In the genomic region with DNA sequence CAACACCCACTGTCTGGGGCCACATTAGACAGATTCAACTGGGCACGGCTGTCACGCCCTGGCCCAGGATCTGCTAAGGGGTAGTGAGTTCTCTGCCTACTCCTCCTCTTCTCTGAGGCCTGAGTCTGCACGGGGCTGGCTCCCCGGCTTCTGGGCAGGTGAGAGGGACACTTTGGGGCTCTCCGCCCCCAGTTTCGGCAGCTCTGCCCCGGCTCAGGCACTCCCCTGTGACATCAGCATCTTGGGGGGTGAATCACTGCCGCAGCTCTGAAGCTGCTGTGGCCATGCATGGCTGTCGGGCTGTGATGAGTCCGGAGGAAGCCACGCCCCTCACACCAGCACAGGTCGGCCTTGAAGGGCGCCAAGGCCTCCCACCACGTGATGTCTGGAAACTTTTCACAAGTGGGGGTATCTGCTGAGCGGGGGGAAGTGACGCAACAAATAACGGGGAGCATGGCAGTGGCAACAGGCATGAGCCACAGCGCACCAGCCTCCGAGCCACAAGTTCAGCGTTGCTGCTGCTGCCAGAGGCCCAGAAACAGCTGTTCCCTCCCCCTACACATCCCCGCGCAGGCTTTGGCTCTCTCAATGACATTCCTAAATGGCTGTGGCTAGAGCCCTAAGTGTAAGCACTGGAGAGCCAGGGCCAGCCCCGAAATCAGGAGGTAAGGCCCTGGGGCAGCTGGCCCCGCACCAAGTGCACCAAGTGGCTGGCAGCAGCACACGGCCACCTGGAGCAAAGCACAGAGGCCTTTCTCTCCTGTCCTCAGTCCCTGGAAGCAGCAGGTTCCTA, we compare ENCODE assay signal across 8 cellular contexts. TPM values are rescaled to one million over a fixed set of nuclear protein-coding genes. Genes with fewer than 3 reads are reported as not detected.
DNase-seq lines count a peak whose midpoint lies in the region; ATAC-seq, FAIRE-seq and TF ChIP-seq lines count a peak whose summit lies in the region.

No MANE protein-coding gene starts in this region.

- H3K4me3 Mint-ChIP-seq in mesothelial cell of epicardium: peak overlapping the region; percentile 17

- DNase-seq in HTR-8/SVneo (ENCODE audit: insufficient read length, low spot score): peak; percentile 69
- DNase-seq in activated CD8-positive, alpha-beta memory T cell treated with anti-CD3 and anti-CD28 coated beads for 48 hours (ENCODE audit: low read depth in 2 of 3, low spot score in 2 of 3): peak; percentile 61 to 88 (median 81)
- DNase-seq in effector CD4-positive, alpha-beta T cell: peak; percentile 92
- no peak for DNase-seq in mesothelial cell of epicardium (ENCODE audit: low spot score in 2 of 2, unreplicated experiment in 2 of 2)
- peak; percentile 94 for DNase-seq in stimulated activated CD8-positive, alpha-beta memory T cell treated with anti-CD3 and anti-CD28 coated beads, Interleukin-15, amount 100 ng/mL, for 48 hours (ENCODE audit: low read depth in 2 of 2)
- no peak for DNase-seq in HuH-7.5 (ENCODE audit: low spot score)

- peak overlapping the region; percentile 99 for H3K27ac ChIP-seq in ACC112 (ENCODE audit: low read depth, low read length)

- H2AFZ ChIP-seq in ACC112 (ENCODE audit: low read length, unreplicated experiment): no peak overlapping the region

- peaks cover 65% of the 10 kb centered on the region for H3K4me1 ChIP-seq in ACC112 (ENCODE audit: control insufficient read depth, insufficient read depth, low read length, unreplicated experiment)

- H3K27me3 Mint-ChIP-seq in mesothelial cell of epicardium (ENCODE audit: low read depth): no peaks in the 10 kb centered on the region

- H3K36me3 ChIP-seq in ACC112 (ENCODE audit: insufficient read depth, low read length): peaks cover 6% of the 10 kb centered on the region; the same call in 1 of the 2 replicates

- no peaks in the 10 kb centered on the region for H3K27me3 ChIP-seq in ACC112 (ENCODE audit: insufficient read depth, low read length)

- peaks cover 44% of the 10 kb centered on the region for H3K4me1 Mint-ChIP-seq in mesothelial cell of epicardium

- peaks cover 52% of the 10 kb centered on the region for H3K79me2 ChIP-seq in ACC112 (ENCODE audit: control insufficient read depth, insufficient read depth, low read length, unreplicated experiment)

- peak; percentile 68 for ATAC-seq in GM19395 (IDR thresholded peaks at IDR 0.05; ENCODE audit: unreplicated experiment)

- H3K9me3 Mint-ChIP-seq in mesothelial cell of epicardium: no peaks in the 10 kb centered on the region

- FAIRE-seq in HTR-8/SVneo (lab: Jason Lieb, UNC): peak; percentile 95

- peak overlapping the region; percentile 65 for H3K4me3 ChIP-seq in ACC112 (ENCODE audit: low read depth, low read length)

- no peak for TF ChIP-seq CTCF in mesothelial cell of epicardium (IDR thresholded peaks at IDR 0.05; ENCODE audit: unreplicated experiment)

- H3K27ac Mint-ChIP-seq in mesothelial cell of epicardium: peak overlapping the region; percentile 95

- H3K36me3 Mint-ChIP-seq in mesothelial cell of epicardium: peaks cover 19% of the 10 kb centered on the region

RNA-seq across cellular contexts. Expression of gene ZBTB17, which starts 26.3 kb away (rescaled TPM):
- 46.0 to 48.6 TPM (median 48.6 TPM) in 3 replicates for total RNA-seq in mesothelial cell of epicardium

RNA-seq across cellular contexts. Expression of gene SRARP, which starts 54.4 kb away (rescaled TPM):
- total RNA-seq in mesothelial cell of epicardium: not detected in 3 replicates

Comparison
In these comparisons a context has a peak if more than half of its experiments do, and no peak if none do; other contexts are left out.
1. DNase-seq: peak in HTR-8/SVneo (single experiment), activated CD8-positive, alpha-beta memory T cell treated with anti-CD3 and anti-CD28 coated beads for 48 hours (3 of 3), effector CD4-positive, alpha-beta T cell (single experiment) and stimulated activated CD8-positive, alpha-beta memory T cell treated with anti-CD3 and anti-CD28 coated beads, Interleukin-15, amount 100 ng/mL, for 48 hours (2 of 2); none in mesothelial cell of epicardium (0 of 2) and HuH-7.5 (single experiment).